In genomic region chr1:229286099-229286766, GRCh38 we compare ENCODE assay signal across 21 cellular contexts. TPM values are rescaled to one million over a fixed set of nuclear protein-coding genes. Genes with fewer than 3 reads are reported as not detected.
DNase-seq lines count a peak whose midpoint lies in the region; ATAC-seq, FAIRE-seq and TF ChIP-seq lines count a peak whose summit lies in the region.
"Had no signal": no experiment of that assay in that cellular context is flagged by ENCODE, and none has a peak within 500 bp of the region (broad histone marks: within the 10 kb centered on the region; RNA-seq: fewer than 3 reads in every experiment).

No MANE protein-coding gene starts in this region.

- H2AK5ac ChIP-seq in IMR-90 (ENCODE audit: low read depth, low read length), result no peak overlapping the region

- no peaks in the 10 kb centered on the region for H3K27me3 ChIP-seq in IMR-90 (ENCODE audit: control insufficient read depth, insufficient read depth, low read length)
- H3K27me3 ChIP-seq in pancreas, result no peaks in the 10 kb centered on the region
- H3K27me3 ChIP-seq: uterus had no signal

- no peak overlapping the region for H3K56ac ChIP-seq in IMR-90 (ENCODE audit: extremely low read depth, insufficient read depth, low read length)

- H3K9me3 Mint-ChIP-seq in activated T-cell treated with anti-CD3 and anti-CD28 coated beads, Interleukin-2, amount 50 U/mL, for 4 hours, result peaks cover 11% of the 10 kb centered on the region
- no peaks in the 10 kb centered on the region for H3K9me3 Mint-ChIP-seq in dendritic cell treated with granulocyte-macrophage colony-stimulating factor and Interleukin-4, amounts not matched to agents 40 ng/mL and 50 ng/mL, for 4 days
- H3K9me3 Mint-ChIP-seq: CD8-positive, alpha-beta memory T cell had no signal

- H4K5ac ChIP-seq in IMR-90 (ENCODE audit: low read depth, low read length), result no peak overlapping the region

- H2BK20ac ChIP-seq in IMR-90 (ENCODE audit: low read depth, low read length), result no peak overlapping the region

- no TSS peak for BruUV-seq in IMR-90 (replicated peaks; lab: Mats Ljungman, UMichigan)

- H3K23ac ChIP-seq in IMR-90 (ENCODE audit: low read depth, low read length), result no peak overlapping the region

- dilution Hi-C loops in IMR-90 (cut with HindIII; ENCODE audit: low sequenced_read_pairs, unreplicated experiment), result no loop called here

- H3K27ac ChIP-seq in IMR-90 (ENCODE audit: insufficient read depth, low read length) (no peak overlapping the region), pancreas (no peak overlapping the region)
- H3K27ac ChIP-seq: SK-N-MC, uterus had no signal

- WGBS in IMR-90 (ENCODE audit: extremely low coverage in 2 of 2, insufficient read length in 1 of 2), 2 experiments, result no CpG with 5 or more reads among the region's 2 CpGs
- 79 to 80% methylated on average over 2 of the region's 2 CpGs for WGBS in pancreas, 2 donors

- no peaks in the 10 kb centered on the region for H3K27me3 Mint-ChIP-seq in activated T-cell treated with anti-CD3 and anti-CD28 coated beads, Interleukin-2, amount 50 U/mL, for 4 hours (ENCODE audit: low read depth)
- H3K27me3 Mint-ChIP-seq in dendritic cell treated with granulocyte-macrophage colony-stimulating factor and Interleukin-4, amounts not matched to agents 40 ng/mL and 50 ng/mL, for 4 days, result no peaks in the 10 kb centered on the region
- H3K27me3 Mint-ChIP-seq: CD8-positive, alpha-beta memory T cell had no signal

- peaks cover 39% of the 10 kb centered on the region for H3K4me1 Mint-ChIP-seq in activated T-cell treated with anti-CD3 and anti-CD28 coated beads, Interleukin-2, amount 50 U/mL, for 4 hours (ENCODE audit: low read depth)
- H3K4me1 Mint-ChIP-seq in dendritic cell treated with granulocyte-macrophage colony-stimulating factor and Interleukin-4, amounts not matched to agents 40 ng/mL and 50 ng/mL, for 4 days (ENCODE audit: low read depth), result peaks cover 35% of the 10 kb centered on the region

- H3K9me1 ChIP-seq in IMR-90 (ENCODE audit: insufficient read depth, low read length), result peaks cover 6% of the 10 kb centered on the region; the same call in 1 of the 2 replicates

- H2BK120ac ChIP-seq in IMR-90 (ENCODE audit: low read depth, low read length), result no peak overlapping the region

- H3K4me2 ChIP-seq in IMR-90 (ENCODE audit: low read depth, low read length), result no peak overlapping the region

- peak overlapping the region; percentile 75 for H3K27ac Mint-ChIP-seq in dendritic cell treated with granulocyte-macrophage colony-stimulating factor and Interleukin-4, amounts not matched to agents 40 ng/mL and 50 ng/mL, for 4 days

- H3K9ac ChIP-seq in IMR-90 (ENCODE audit: low read depth, low read length), result no peak overlapping the region

- no peak for DNase-seq in activated T-cell treated with anti-CD3 and anti-CD28 coated beads, Interleukin-2, amount 50 U/mL, for 4 hours
- DNase-seq in activated T-cell treated with anti-CD3 and anti-CD28 coated beads, Interleukin-2, amount 50 U/mL, for 48 hours, result no peak
- DNase-seq in IMR-90, result no peak
- DNase-seq in pancreas, result no peak
- DNase-seq in medulla oblongata (ENCODE audit: extremely low spot score), result no peak
- DNase-seq in retina, result no peak
- DNase-seq in GDM1 (lab: John Stamatoyannopoulos, UW), result no peak
- DNase-seq: activated CD4-positive, alpha-beta T cell treated with anti-CD3 and anti-CD28 coated beads, Interleukin-2, amount 50 U/mL, for 1 hour; activated gamma-delta T cell; CD8-positive, alpha-beta memory T cell; DMS79 treated with DMSO at 0.1 percent for 48 hours; foreskin fibroblast; left colon; NCI-H1417 treated with DMSO at 0.1 percent for 48 hours; stimulated activated CD4-positive, alpha-beta T cell treated with anti-CD3 and anti-CD28 coated beads, Interleukin-1b, Interleukin-23, amount 100 ng/mL, for 48 hours; T1000; uterus had no signal

- H3K4me3 Mint-ChIP-seq in activated T-cell treated with anti-CD3 and anti-CD28 coated beads, Interleukin-2, amount 50 U/mL, for 4 hours, result peak overlapping the region; percentile 29
- no peak overlapping the region for H3K4me3 Mint-ChIP-seq in dendritic cell treated with granulocyte-macrophage colony-stimulating factor and Interleukin-4, amounts not matched to agents 40 ng/mL and 50 ng/mL, for 4 days

- H4K8ac ChIP-seq in IMR-90 (ENCODE audit: low read depth in 2 of 2, low read length in 2 of 2), result no peak overlapping the region

- H3K4ac ChIP-seq in IMR-90 (ENCODE audit: low read depth, low read length), result no peak overlapping the region

- POLR2A ChIA-PET in IMR-90 (lab: Charles Lee; ENCODE audit: unreplicated experiment), result no interaction called here

- H2AK9ac ChIP-seq in IMR-90 (replicated peaks; ENCODE audit: low read depth, low read length, poor library complexity), result no peak overlapping the region

- CTCF ChIA-PET in IMR-90 (lab: Yijun Ruan, JAX), result no interaction called here

- no peak overlapping the region for H3K14ac ChIP-seq in IMR-90 (replicated peaks; ENCODE audit: low read depth, low read length)

- H3K4me3 ChIP-seq in IMR-90 (ENCODE audit: insufficient read depth, low read depth, low read length), result no peak overlapping the region
- no peak overlapping the region for H3K4me3 ChIP-seq in pancreas
- H3K4me3 ChIP-seq: SK-N-MC, uterus had no signal

- H4K20me1 ChIP-seq in IMR-90 (ENCODE audit: insufficient read depth, low read length), result peaks cover 15% of the 10 kb centered on the region; the same call in 1 of the 2 replicates

- no peak overlapping the region for H2AFZ ChIP-seq in IMR-90 (replicated peaks; ENCODE audit: low read length, poor library complexity)

- intact Hi-C loops in IMR-90 (cut with micrococcal nuclease), result no loop called here
- intact Hi-C loops in dendritic cell treated with granulocyte-macrophage colony-stimulating factor and Interleukin-4, amounts not matched to agents 40 ng/mL and 50 ng/mL, for 4 days (cut with micrococcal nuclease), result no loop called here
- intact Hi-C loops in pancreas (cut with DNase I), result no loop called here

- H3K79me1 ChIP-seq in IMR-90 (ENCODE audit: low read depth in 1 of 2, low read length in 2 of 2), result peaks cover 24 to 63% of the 10 kb centered on the region in 2 experiments

- H3K4me1 ChIP-seq in IMR-90 (ENCODE audit: control insufficient read depth, insufficient read depth, low read length) (peaks cover 9% of the 10 kb centered on the region), pancreas (peaks cover 0 to 4% (median 2%) of the 10 kb centered on the region in 3 donors)
- H3K4me1 ChIP-seq: uterus had no signal

- in situ Hi-C loops in IMR-90 (cut with MboI; ENCODE audit: low sequenced_read_pairs), result no loop called here

- H3K18ac ChIP-seq in IMR-90 (ENCODE audit: low read depth, low read length), result no peak overlapping the region

- H4K91ac ChIP-seq in IMR-90 (ENCODE audit: insufficient read depth, low read depth, low read length), result no peak overlapping the region

- ATAC-seq in activated T-cell treated with anti-CD3 and anti-CD28 coated beads, Interleukin-2, amount 50 U/mL, for 4 hours, result peak in 1 of 2 donors; percentile 28
- peak; percentile 9; the same call in 1 of the 2 replicates for ATAC-seq in IMR-90 (ENCODE audit: low read depth)
- no peak for ATAC-seq in pancreas
- ATAC-seq: left colon, sciatic nerve had no signal

- H3K9me3 ChIP-seq in IMR-90 (ENCODE audit: control insufficient read depth, insufficient read depth, low read length) (no peaks in the 10 kb centered on the region), pancreas (no peaks in the 10 kb centered on the region)
- H3K9me3 ChIP-seq: uterus had no signal

- H2BK15ac ChIP-seq in IMR-90 (ENCODE audit: low read depth, low read length), result no peak overlapping the region

- H3K36me3 Mint-ChIP-seq in activated T-cell treated with anti-CD3 and anti-CD28 coated beads, Interleukin-2, amount 50 U/mL, for 4 hours (ENCODE audit: insufficient read depth), result peaks cover 38% of the 10 kb centered on the region
- H3K36me3 Mint-ChIP-seq in dendritic cell treated with granulocyte-macrophage colony-stimulating factor and Interleukin-4, amounts not matched to agents 40 ng/mL and 50 ng/mL, for 4 days (ENCODE audit: low read depth), result peaks cover 50% of the 10 kb centered on the region

- TF ChIP-seq RAD21 in IMR-90 (IDR thresholded peaks at IDR 0.05; ENCODE audit: low read length), result no peak

- no peak overlapping the region for H2BK5ac ChIP-seq in IMR-90 (ENCODE audit: low read depth, low read length, poor library complexity, severe bottlenecking)

- TF ChIP-seq CTCF in IMR-90 (conservative IDR thresholded peaks at IDR 0.05; ENCODE audit: low read depth, low read length), result no peak
- TF ChIP-seq CTCF in pancreas (IDR thresholded peaks at IDR 0.05), result no peak

- no peak for TF ChIP-seq POLR2A in IMR-90 (IDR thresholded peaks at IDR 0.05; ENCODE audit: low read depth, low read length)

- peak; percentile 63 for FAIRE-seq in pancreas (lab: Jason Lieb, UNC)
- FAIRE-seq: RCC 7860 had no signal

- H3K36me3 ChIP-seq in IMR-90 (ENCODE audit: control insufficient read depth, insufficient read depth, low read length), result peaks cover 8% of the 10 kb centered on the region
- peaks cover 0 to 11% (median 0%) of the 10 kb centered on the region in 3 donors for H3K36me3 ChIP-seq in pancreas
- H3K36me3 ChIP-seq: uterus had no signal

TF ChIP-seq in IMR-90, 13 proteins besides CTCF, POLR2A, EP300 and RAD21 (continues in another document):
- no peak for TF ChIP-seq USF2 (IDR thresholded peaks at IDR 0.05; ENCODE audit: low read depth, low read length)
- TF ChIP-seq BHLHE40 (IDR thresholded peaks at IDR 0.05; ENCODE audit: low read depth, low read length), result no peak
- no peak for TF ChIP-seq RFX5 (IDR thresholded peaks at IDR 0.05; ENCODE audit: low read depth, low read length)

RNA-seq across cellular contexts. Expression of gene RAB4A, which starts 15.3 kb away (rescaled TPM):
- 10 to 100 TPM; 24.0 to 30.3 (median 25.6) TPM for total RNA-seq in activated T-cell treated with anti-CD3 and anti-CD28 coated beads, Interleukin-2, amount 50 U/mL, for 4 hours
- total RNA-seq in IMR-90 (2012; rRNA removed) (26.2 and 33.3 TPM in 2 replicates), pancreas (10 to 100 TPM; 50.9 to 67.4 (median 57.3) TPM)
- polyA plus RNA-seq in IMR-90 (2012; rRNA removed) (23.9 and 25.6 TPM in 2 replicates), pancreas (10 to 100 TPM; 14.5 to 23.4 TPM)
- 24.6 and 26.8 TPM in 2 replicates for polyA plus RNA-seq in IMR-90 (2012; cell fraction: cytosol; rRNA removed)
- polyA plus RNA-seq in IMR-90 (2012; cell fraction: nucleus; rRNA removed; ENCODE audit: low replicate concordance), result 9.4 and 14.7 TPM in 2 replicates

RNA-seq across cellular contexts. Expression of gene CCSAP, which starts 56.6 kb away (rescaled TPM):
- 1 to 10 TPM; 3.1 to 4.1 (median 3.6) TPM for total RNA-seq in activated T-cell treated with anti-CD3 and anti-CD28 coated beads, Interleukin-2, amount 50 U/mL, for 4 hours
- total RNA-seq in IMR-90 (2012; rRNA removed) (3.8 and 9.7 TPM in 2 replicates), pancreas (1 to 10 TPM in 5 of 6 donors, under 1 TPM in 1; 0.97 to 3.1 (median 1.4) TPM)
- polyA plus RNA-seq in IMR-90 (2012; rRNA removed) (1.8 and 2.3 TPM in 2 replicates), pancreas (1 to 10 TPM; 1.7 to 4.6 TPM)
- polyA plus RNA-seq in IMR-90 (2012; cell fraction: cytosol; rRNA removed), result 0.31 and 0.35 TPM in 2 replicates
- 0.41 and 2.7 TPM in 2 replicates for polyA plus RNA-seq in IMR-90 (2012; cell fraction: nucleus; rRNA removed; ENCODE audit: low replicate concordance)
